Comparison of ENCODE assay signal across 25 cellular contexts in genomic region chr19:3768015-3768747, GRCh38. TPM values are rescaled to one million over a fixed set of nuclear protein-coding genes. Genes with fewer than 3 reads are reported as not detected.
DNase-seq lines count a peak whose midpoint lies in the region; ATAC-seq, FAIRE-seq and TF ChIP-seq lines count a peak whose summit lies in the region.
"Had no signal": no experiment of that assay in that cellular context is flagged by ENCODE, and none has a peak within 500 bp of the region (broad histone marks: within the 10 kb centered on the region; RNA-seq: fewer than 3 reads in every experiment).

No MANE protein-coding gene starts in this region.

- H3K9ac ChIP-seq in K562 (ENCODE audit: insufficient read depth in 1 of 2, low read depth in 2 of 2, low read length in 2 of 2), result 0 out of 4 replicates have a peak overlapping the region, but pooled peaks of 1 of the 2 experiments have one; percentile 22

- TF ChIP-seq POLR2A in K562 (conservative IDR thresholded peaks at IDR 0.05), result no peak

- peaks cover 16% of the 10 kb centered on the region for H3K36me3 Mint-ChIP-seq in activated naive CD4-positive, alpha-beta T cell treated with anti-CD3 and anti-CD28 coated beads, Interleukin-2, amount 10 ng/mL, durations not matched to agents 7 days and 5 days

- H3K4me1 Mint-ChIP-seq in activated naive CD4-positive, alpha-beta T cell treated with anti-CD3 and anti-CD28 coated beads, Interleukin-2, amount 10 ng/mL, durations not matched to agents 7 days and 5 days, result peaks cover 18% of the 10 kb centered on the region

- ATAC-seq in K562, result no peak
- ATAC-seq: PC-3 had no signal

- peak overlapping the region; percentile 14 for H3K27ac Mint-ChIP-seq in activated naive CD4-positive, alpha-beta T cell treated with anti-CD3 and anti-CD28 coated beads, Interleukin-2, amount 10 ng/mL, durations not matched to agents 7 days and 5 days

- H3K9me3 Mint-ChIP-seq in activated naive CD4-positive, alpha-beta T cell treated with anti-CD3 and anti-CD28 coated beads, Interleukin-2, amount 10 ng/mL, durations not matched to agents 7 days and 5 days, result no peaks in the 10 kb centered on the region

- H4K20me1 ChIP-seq in K562 (replicated peaks; ENCODE audit: control insufficient read depth, insufficient read depth, low read length), result no peaks in the 10 kb centered on the region

- CTCF ChIA-PET in activated naive CD4-positive, alpha-beta T cell treated with anti-CD3 and anti-CD28 coated beads, Interleukin-2, amount 10 ng/mL, durations not matched to agents 7 days and 5 days (lab: Charles Lee), result interaction anchor here (0.7 to 0.9 kb wide), 2 partner anchors 15 to 50 kb away, joined by 3 read pairs; no protein-coding TSS in a partner anchor
- CTCF ChIA-PET in K562 (lab: Yijun Ruan, JAX; ENCODE audit: low intra/inter-chr PET ratio), result no interaction called here

- in situ Hi-C loops in K562 (cut with MboI), result no loop called here

- H3K4me3 Mint-ChIP-seq in activated naive CD4-positive, alpha-beta T cell treated with anti-CD3 and anti-CD28 coated beads, Interleukin-2, amount 10 ng/mL, durations not matched to agents 7 days and 5 days, result no peak overlapping the region

- no peak for TF ChIP-seq RAD21 in K562 (CRISPR knock-in tag; conservative IDR thresholded peaks at IDR 0.05 in 1 of 2, IDR thresholded peaks at IDR 0.05 in 1 of 2)

- H3K27me3 Mint-ChIP-seq in activated naive CD4-positive, alpha-beta T cell treated with anti-CD3 and anti-CD28 coated beads, Interleukin-2, amount 10 ng/mL, durations not matched to agents 7 days and 5 days, result no peaks in the 10 kb centered on the region

- H3K36me3 ChIP-seq in K562 (ENCODE audit: control insufficient read depth, insufficient read depth, low read length), result peaks cover 28% of the 10 kb centered on the region; the same call in 2 of the 3 replicates
- H3K36me3 ChIP-seq: MG63 had no signal

- H3K4me1 ChIP-seq in K562 (replicated peaks in 1 of 2; ENCODE audit: control insufficient read depth in 2 of 2, insufficient read depth in 2 of 2, low read length in 2 of 2), result peaks cover 3 to 47% of the 10 kb centered on the region in 2 experiments; a peak in 2 of 5 replicates

- no peak overlapping the region for H3K4me2 ChIP-seq in K562 (ENCODE audit: insufficient read depth, low read length)

- no peaks in the 10 kb centered on the region for H3K9me1 ChIP-seq in K562 (ENCODE audit: control insufficient read depth, insufficient read depth, low read length)

- TF ChIP-seq EP300 in K562 (IDR thresholded peaks at IDR 0.05; ENCODE audit: low read length), result no peak

- no peak for DNase-seq in activated naive CD4-positive, alpha-beta T cell treated with anti-CD3 and anti-CD28 coated beads, Interleukin-2, amount 10 ng/mL, durations not matched to agents 7 days and 5 days
- no peak for DNase-seq in activated naive CD4-positive, alpha-beta T cell treated with Interleukin-2 at 50 U/mL for 16 hours
- peak; percentile 89 to 92 for DNase-seq in NCI-H524 (lab: John Stamatoyannopoulos, UW)
- DNase-seq in K562 (ENCODE audit: extremely low read depth in 1 of 4, low spot score in 3 of 4), result no peak
- DNase-seq in lung microvascular endothelial cell (ENCODE audit: low read depth in 2 of 2), result peak; percentile 22 to 47
- no peak for DNase-seq in NCI-H1930 (lab: John Stamatoyannopoulos, UW)
- DNase-seq in HPDE6-E6E7 (ENCODE audit: extremely low spot score), result no peak
- DNase-seq: 8988T; Calu3; KBM-7; MG63; NCI-H1105 treated with DMSO at 0.1 percent for 48 hours; NCI-H146; NCI-H2029 treated with DMSO at 0.1 percent for 48 hours; NCI-H2171; NCI-H226; NCI-H510A; NCI-H748 treated with DMSO at 0.1 percent for 48 hours; NK-92 treated with Interleukin-12 subunit alpha and Interleukin-12 subunit beta, amount 100 ng/mL, for 24 hours; PC-3; SHP77 had no signal

- H3K9me3 ChIP-seq in K562 (replicated peaks; ENCODE audit: control insufficient read depth, insufficient read depth, low read depth, low read length), result no peaks in the 10 kb centered on the region
- H3K9me3 ChIP-seq: MG63 had no signal

- peaks cover 4% of the 10 kb centered on the region for H3K79me2 ChIP-seq in K562 (ENCODE audit: control insufficient read depth, insufficient read depth, low read length)

- BruUV-seq in K562 (replicated peaks; lab: Mats Ljungman, UMichigan), result no TSS peak

- no peak overlapping the region for H3K4me3 ChIP-seq in K562
- H3K4me3 ChIP-seq: MG63 had no signal

- intact Hi-C loops in K562 (cut with micrococcal nuclease), result no loop called here

- H3K27ac ChIP-seq in K562 (ENCODE audit: extremely low read depth, low read depth, low read length), result no peak overlapping the region

- no peaks in the 10 kb centered on the region for H3K27me3 ChIP-seq in K562 (ENCODE audit: control insufficient read depth in 2 of 2, insufficient read depth in 2 of 2, low read length in 2 of 2)
- H3K27me3 ChIP-seq: MG63 had no signal

- H2AFZ ChIP-seq in K562 (ENCODE audit: low read depth, low read length), result no peak overlapping the region

- POLR2A ChIA-PET in K562 (lab: Yijun Ruan, JAX), result interaction anchor here (0.6 to 1.2 kb wide), 3 partner anchors 11 to 14 kb away, joined by 3 to 7 read pairs (median 4); no protein-coding TSS in a partner anchor

- no peak for TF ChIP-seq CTCF in K562 (IDR thresholded peaks at IDR 0.05 in 2 of 3, conservative IDR thresholded peaks at IDR 0.05 in 1 of 3; ENCODE audit: insufficient read depth in 2 of 3, low read depth in 1 of 3, low read length in 3 of 3)

- WGBS in K562 (ENCODE audit: insufficient coverage, low coverage, missing lambda C conversion rate), result 75% methylated on average over 23 of the region's 25 CpGs

- FAIRE-seq in K562 (lab: Jason Lieb, UNC), result no peak

RNA-seq across cellular contexts. Expression of gene RAX2, which starts 3.8 kb away (rescaled TPM):
- not detected in 2 replicates for total RNA-seq in K562 (2011; cell fraction: chromatin; rRNA removed; ENCODE audit: low replicate concordance)
- total RNA-seq in K562 (2011; cell fraction: nucleolus; rRNA removed), result not detected in 2 replicates
- not detected in 2 replicates for total RNA-seq in K562 (2011; cell fraction: nucleoplasm; rRNA removed)
- total RNA-seq in K562 (2014; rRNA removed) (not detected in 2 replicates), K562 (2014; rRNA removed; fragmentation: Illumina TruSeq; extraction: Trizol) (not detected in 2 replicates), K562 (2015; rRNA removed; fragmentation: Illumina TruSeq; extraction: Trizol) (not detected in 2 replicates), K562 (2021) (not detected in 2 replicates), lung microvascular endothelial cell (not detected in 2 replicates)
- polyA plus RNA-seq in K562 (2011; rRNA removed) (not detected in 2 replicates), K562 (2014; fragmentation: Illumina TruSeq; extraction: Trizol) (not detected in 2 replicates), K562 (2014; fragmentation: Nextera tagmentation; extraction: Ambion mirVana) (not detected), K562 (2014; rRNA removed) (not detected in 2 replicates)
- polyA plus RNA-seq in K562 (2011; cell fraction: cytosol; rRNA removed), result 0.07 TPM in 1 of 2 replicates, not detected in the other
- not detected in 2 replicates for polyA plus RNA-seq in K562 (2011; cell fraction: nucleus; rRNA removed)
- not detected in 2 replicates for polyA plus RNA-seq in K562 (2012)
- polyA minus RNA-seq in K562 (2011; rRNA and poly(A)+ RNA removed), result not detected in 2 replicates
- polyA minus RNA-seq in K562 (2011; cell fraction: cytosol; rRNA and poly(A)+ RNA removed), result not detected in 2 replicates
- not detected in 2 replicates for polyA minus RNA-seq in K562 (2011; cell fraction: nucleus; rRNA and poly(A)+ RNA removed)
- total RNA-seq: Calu3, H4, HT1080, PC-3, SK-MEL-5 had no signal
- polyA plus RNA-seq: BJ had no signal

RNA-seq across cellular contexts. Expression of gene MRPL54, which starts 5.7 kb away (rescaled TPM):
- 2.2 and 8.0 TPM in 2 replicates for total RNA-seq in K562 (2011; cell fraction: chromatin; rRNA removed; ENCODE audit: low replicate concordance)
- 17.5 and 22.6 TPM in 2 replicates for total RNA-seq in K562 (2011; cell fraction: nucleolus; rRNA removed)
- 10.3 and 13.7 TPM in 2 replicates for total RNA-seq in K562 (2011; cell fraction: nucleoplasm; rRNA removed)
- total RNA-seq in K562 (2014; rRNA removed), result 120 and 124 TPM in 2 replicates
- 31.5 and 35.9 TPM in 2 replicates for total RNA-seq in K562 (2014; rRNA removed; fragmentation: Illumina TruSeq; extraction: Trizol)
- 93.8 and 97.3 TPM in 2 replicates for total RNA-seq in K562 (2015; rRNA removed; fragmentation: Illumina TruSeq; extraction: Trizol)
- total RNA-seq in K562 (2021), result 83.2 and 87.9 TPM in 2 replicates
- polyA plus RNA-seq in K562 (2011; rRNA removed), result 44.2 and 52.3 TPM in 2 replicates
- polyA plus RNA-seq in K562 (2011; cell fraction: cytosol; rRNA removed), result 78.5 and 131 TPM in 2 replicates
- 26.1 and 29.8 TPM in 2 replicates for polyA plus RNA-seq in K562 (2011; cell fraction: nucleus; rRNA removed)
- polyA plus RNA-seq in K562 (2012), result 61.4 and 75.3 TPM in 2 replicates
- polyA plus RNA-seq in K562 (2014; fragmentation: Illumina TruSeq; extraction: Trizol), result 56.9 and 68.4 TPM in 2 replicates
- polyA plus RNA-seq in K562 (2014; fragmentation: Nextera tagmentation; extraction: Ambion mirVana), result 10 to 100 TPM in 1 of 2 experiments, 1 to 10 TPM in 1; 3.5 to 13.6 TPM
- polyA plus RNA-seq in K562 (2014; rRNA removed), result 93.7 and 131 TPM in 2 replicates
- 4.1 and 5.0 TPM in 2 replicates for polyA minus RNA-seq in K562 (2011; rRNA and poly(A)+ RNA removed)
- polyA minus RNA-seq in K562 (2011; cell fraction: cytosol; rRNA and poly(A)+ RNA removed), result 8.6 and 16.9 TPM in 2 replicates
- polyA minus RNA-seq in K562 (2011; cell fraction: nucleus; rRNA and poly(A)+ RNA removed), result 6.2 and 6.3 TPM in 2 replicates
- 61.1 and 61.2 TPM in 2 replicates for total RNA-seq in lung microvascular endothelial cell

RNA-seq across cellular contexts. Expression of gene APBA3, which starts 6.7 kb away (rescaled TPM):
- total RNA-seq in K562 (2011; cell fraction: chromatin; rRNA removed; ENCODE audit: low replicate concordance), result 27.4 and 90.5 TPM in 2 replicates
- total RNA-seq in K562 (2011; cell fraction: nucleolus; rRNA removed), result 79.5 and 85.9 TPM in 2 replicates
- 36.4 and 47.7 TPM in 2 replicates for total RNA-seq in K562 (2011; cell fraction: nucleoplasm; rRNA removed)
- 28.8 and 29.5 TPM in 2 replicates for total RNA-seq in K562 (2014; rRNA removed)
- total RNA-seq in K562 (2014; rRNA removed; fragmentation: Illumina TruSeq; extraction: Trizol), result 1.4 and 2.8 TPM in 2 replicates
- total RNA-seq in K562 (2015; rRNA removed; fragmentation: Illumina TruSeq; extraction: Trizol), result 10.8 and 14.0 TPM in 2 replicates
- 19.7 and 23.8 TPM in 2 replicates for total RNA-seq in K562 (2021)
- polyA plus RNA-seq in K562 (2011; rRNA removed), result 11.5 and 20.7 TPM in 2 replicates
- polyA plus RNA-seq in K562 (2011; cell fraction: cytosol; rRNA removed), result 17.0 and 42.5 TPM in 2 replicates
- polyA plus RNA-seq in K562 (2011; cell fraction: nucleus; rRNA removed), result 56.1 and 107 TPM in 2 replicates
- 11.3 and 21.1 TPM in 2 replicates for polyA plus RNA-seq in K562 (2012)
- polyA plus RNA-seq in K562 (2014; fragmentation: Illumina TruSeq; extraction: Trizol), result 9.0 and 18.5 TPM in 2 replicates
- under 1 TPM; 0.10 to 0.42 TPM for polyA plus RNA-seq in K562 (2014; fragmentation: Nextera tagmentation; extraction: Ambion mirVana)
- polyA plus RNA-seq in K562 (2014; rRNA removed), result 25.0 and 28.2 TPM in 2 replicates
- 3.0 and 6.7 TPM in 2 replicates for polyA minus RNA-seq in K562 (2011; rRNA and poly(A)+ RNA removed)
- 13.3 and 13.6 TPM in 2 replicates for polyA minus RNA-seq in K562 (2011; cell fraction: cytosol; rRNA and poly(A)+ RNA removed)
- 27.1 and 27.5 TPM in 2 replicates for polyA minus RNA-seq in K562 (2011; cell fraction: nucleus; rRNA and poly(A)+ RNA removed)
- total RNA-seq in lung microvascular endothelial cell, result 9.2 and 20.6 TPM in 2 replicates

RNA-seq across cellular contexts. Expression of gene MATK, which starts 18.0 kb away (rescaled TPM):
- total RNA-seq in K562 (2011; cell fraction: chromatin; rRNA removed; ENCODE audit: low replicate concordance), result 11.1 and 55.0 TPM in 2 replicates
- total RNA-seq in K562 (2011; cell fraction: nucleolus; rRNA removed), result 38.4 and 53.0 TPM in 2 replicates
- total RNA-seq in K562 (2011; cell fraction: nucleoplasm; rRNA removed), result 22.6 and 29.8 TPM in 2 replicates
- 41.2 and 57.1 TPM in 2 replicates for total RNA-seq in K562 (2014; rRNA removed)
- 6.1 and 8.4 TPM in 2 replicates for total RNA-seq in K562 (2014; rRNA removed; fragmentation: Illumina TruSeq; extraction: Trizol)
- 21.4 and 23.2 TPM in 2 replicates for total RNA-seq in K562 (2015; rRNA removed; fragmentation: Illumina TruSeq; extraction: Trizol)
- total RNA-seq in K562 (2021), result 41.5 and 45.3 TPM in 2 replicates
- polyA plus RNA-seq in K562 (2011; rRNA removed), result 31.1 and 32.8 TPM in 2 replicates
- polyA plus RNA-seq in K562 (2011; cell fraction: cytosol; rRNA removed), result 41.1 and 137 TPM in 2 replicates
- 69.7 and 163 TPM in 2 replicates for polyA plus RNA-seq in K562 (2011; cell fraction: nucleus; rRNA removed)
- 26.0 and 36.8 TPM in 2 replicates for polyA plus RNA-seq in K562 (2012)
- 10.8 and 15.7 TPM in 2 replicates for polyA plus RNA-seq in K562 (2014; fragmentation: Illumina TruSeq; extraction: Trizol)
- polyA plus RNA-seq in K562 (2014; fragmentation: Nextera tagmentation; extraction: Ambion mirVana), result under 1 TPM; 0.08 to 0.71 TPM
- polyA plus RNA-seq in K562 (2014; rRNA removed), result 37.5 and 37.9 TPM in 2 replicates
- polyA minus RNA-seq in K562 (2011; rRNA and poly(A)+ RNA removed), result 13.5 and 29.7 TPM in 2 replicates
- polyA minus RNA-seq in K562 (2011; cell fraction: cytosol; rRNA and poly(A)+ RNA removed), result 38.7 and 58.7 TPM in 2 replicates
- 26.9 and 35.3 TPM in 2 replicates for polyA minus RNA-seq in K562 (2011; cell fraction: nucleus; rRNA and poly(A)+ RNA removed)
- total RNA-seq in lung microvascular endothelial cell, result 0.20 and 0.22 TPM in 2 replicates
- total RNA-seq: Calu3, HT1080, PC-3 had no signal
- polyA plus RNA-seq: BJ had no signal

RNA-seq across cellular contexts. Expression of gene TJP3, which starts 60.0 kb away (rescaled TPM):
- total RNA-seq in K562 (2011; cell fraction: chromatin; rRNA removed; ENCODE audit: low replicate concordance), result 1.8 and 7.1 TPM in 2 replicates
- 2.9 and 3.5 TPM in 2 replicates for total RNA-seq in K562 (2011; cell fraction: nucleolus; rRNA removed)
- 1.8 and 2.6 TPM in 2 replicates for total RNA-seq in K562 (2011; cell fraction: nucleoplasm; rRNA removed)
- total RNA-seq in K562 (2014; rRNA removed) (0.82 and 1.3 TPM in 2 replicates), K562 (2014; rRNA removed; fragmentation: Illumina TruSeq; extraction: Trizol) (0.11 and 0.38 TPM in 2 replicates), K562 (2015; rRNA removed; fragmentation: Illumina TruSeq; extraction: Trizol) (0.34 and 0.58 TPM in 2 replicates), K562 (2021) (0.92 and 2.4 TPM in 2 replicates), lung microvascular endothelial cell (not detected in 2 replicates)
- polyA plus RNA-seq in K562 (2011; rRNA removed) (1.8 and 2.2 TPM in 2 replicates), K562 (2014; fragmentation: Illumina TruSeq; extraction: Trizol) (0.54 and 1.1 TPM in 2 replicates), K562 (2014; fragmentation: Nextera tagmentation; extraction: Ambion mirVana) (under 1 TPM in 1 of 2 experiments, not detected in 1; 0.11 TPM), K562 (2014; rRNA removed) (0.56 and 0.73 TPM in 2 replicates)
- 1.9 and 5.2 TPM in 2 replicates for polyA plus RNA-seq in K562 (2011; cell fraction: cytosol; rRNA removed)
- polyA plus RNA-seq in K562 (2011; cell fraction: nucleus; rRNA removed), result 4.3 and 9.8 TPM in 2 replicates
- 3.2 and 4.0 TPM in 2 replicates for polyA plus RNA-seq in K562 (2012)
- polyA minus RNA-seq in K562 (2011; rRNA and poly(A)+ RNA removed), result 1.5 and 1.9 TPM in 2 replicates
- polyA minus RNA-seq in K562 (2011; cell fraction: cytosol; rRNA and poly(A)+ RNA removed), result 0.86 and 2.2 TPM in 2 replicates
- 2.3 and 3.4 TPM in 2 replicates for polyA minus RNA-seq in K562 (2011; cell fraction: nucleus; rRNA and poly(A)+ RNA removed)
- total RNA-seq: H4, HT1080 had no signal
- polyA plus RNA-seq: BJ had no signal

Comparison
In these comparisons a context has a peak if more than half of its experiments do, and no peak if none do; other contexts are left out.
1. DNase-seq: peak in NCI-H524 (2 of 2) and lung microvascular endothelial cell (2 of 2); none in activated naive CD4-positive, alpha-beta T cell treated with anti-CD3 and anti-CD28 coated beads, Interleukin-2, amount 10 ng/mL, durations not matched to agents 7 days and 5 days (single experiment), activated naive CD4-positive, alpha-beta T cell treated with Interleukin-2 at 50 U/mL for 16 hours (single experiment), K562 (0 of 4), NCI-H1930 (0 of 2) and HPDE6-E6E7 (single experiment).